In genomic region chrX:138761380-138761779, GRCh38 we compare ENCODE assay signal across 9 cellular contexts. TPM values are rescaled to one million over a fixed set of nuclear protein-coding genes. Genes with fewer than 3 reads are reported as not detected.
"Had no signal": no experiment of that assay in that cellular context is flagged by ENCODE, and none has a peak within 500 bp of the region (broad histone marks: within the 10 kb centered on the region; RNA-seq: fewer than 3 reads in every experiment).

No MANE protein-coding gene starts in this region.

- H3K27ac Mint-ChIP-seq: HFFc6 had no signal

- H3K36me3 ChIP-seq: HAP-1 had no signal

- H3K9me3 Mint-ChIP-seq: HFFc6 had no signal

- H3K9ac ChIP-seq: GM23248 had no signal

- H2AFZ ChIP-seq: GM23248 had no signal

- H3K4me1 ChIP-seq: HAP-1 had no signal

- H3K9me3 ChIP-seq: HAP-1 had no signal

- H3K27ac ChIP-seq: GM23248, HL-60 had no signal

- DNase-seq: GM23248, GOT3, H7, HFFc6, IMR-90 had no signal

- H3K4me3 Mint-ChIP-seq: HFFc6 had no signal

- H3K4me3 ChIP-seq: GM23248, HAP-1, K562 had no signal

- FAIRE-seq: K562 had no signal

- ATAC-seq: HCT116, K562 had no signal

RNA-seq across cellular contexts. Expression of gene FGF13, which starts 49.9 kb away (rescaled TPM):
- total RNA-seq: HFFc6 had no signal
- polyA plus RNA-seq: IMR-90 had no signal
